In genomic region chr2:142951190-142952007, GRCh38 we compare ENCODE assay signal across 27 cellular contexts.
"Had no signal": no experiment of that assay in that cellular context is flagged by ENCODE, and none has a peak within 500 bp of the region (broad histone marks: within the 10 kb centered on the region; RNA-seq: fewer than 3 reads in every experiment).

No MANE protein-coding gene starts in this region.

- H3K27ac ChIP-seq: esophagus squamous epithelium, gastroesophageal sphincter, lower lobe of right lung, pancreas, prostate gland, suprapubic skin, tibial artery, upper lobe of right lung had no signal

- ATAC-seq: activated CD8-positive, alpha-beta T cell treated with anti-CD3 and anti-CD28 coated beads for 36 hours; activated naive CD8-positive, alpha-beta T cell treated with anti-CD3 and anti-CD28 coated beads, Interleukin-2, amount 50 U/mL, for 24 hours; activated T-cell treated with anti-CD3 and anti-CD28 coated beads, Interleukin-2, amount 50 U/mL, for 4 hours; gastroesophageal sphincter; left colon; lower lobe of right lung; pancreas; upper lobe of right lung; WTC11 had no signal

- H3K27me3 ChIP-seq: esophagus squamous epithelium, gastroesophageal sphincter, pancreas, suprapubic skin, tibial artery, upper lobe of right lung had no signal

- DNase-seq: activated CD4-positive, alpha-beta T cell treated with anti-CD3 and anti-CD28 coated beads, Interleukin-2, amount 50 U/mL, for 1 hour; activated CD8-positive, alpha-beta T cell treated with anti-CD3 and anti-CD28 coated beads for 36 hours; activated naive CD8-positive, alpha-beta T cell treated with anti-CD3 and anti-CD28 coated beads, Interleukin-2, amount 50 U/mL, for 24 hours; activated T-cell treated with anti-CD3 and anti-CD28 coated beads, Interleukin-2, amount 50 U/mL, for 4 hours; dermis blood vessel endothelial cell; effector CD4-positive, alpha-beta T cell; esophagus squamous epithelium; hippocampal formation; kidney; left colon; lower lobe of right lung; naive B cell; pancreas; stimulated activated CD4-positive, alpha-beta T cell treated with anti-CD3 and anti-CD28 coated beads, Interleukin-1b, Interleukin-23, amount 100 ng/mL, for 48 hours; stimulated activated CD4-positive, alpha-beta T cell treated with anti-CD3 and anti-CD28 coated beads, Interleukin-4, amount 100 ng/mL, for 4 hours; stimulated activated CD8-positive, alpha-beta memory T cell treated with anti-CD3 and anti-CD28 coated beads, Interleukin-4, amount 100 ng/mL, for 48 hours; stimulated activated naive CD4-positive, alpha-beta T cell; T-helper 2 cell; tibial artery; upper lobe of right lung had no signal

- H3K4me3 ChIP-seq: esophagus squamous epithelium, gastroesophageal sphincter, lower lobe of right lung, pancreas, prostate gland, smooth muscle cell, suprapubic skin, tibial artery, upper lobe of right lung had no signal

- H3K4me1 ChIP-seq: gastroesophageal sphincter, lower lobe of right lung, pancreas, prostate gland, suprapubic skin, tibial artery, upper lobe of right lung had no signal

- H3K9me3 ChIP-seq: esophagus squamous epithelium, gastroesophageal sphincter, lower lobe of right lung, pancreas, prostate gland, suprapubic skin, upper lobe of right lung had no signal

- H3K36me3 ChIP-seq: esophagus squamous epithelium, gastroesophageal sphincter, lower lobe of right lung, pancreas, prostate gland, suprapubic skin, tibial artery, upper lobe of right lung had no signal

- H3K4me2 ChIP-seq: smooth muscle cell had no signal

- FAIRE-seq: bronchial epithelial cell, colon, kidney, pancreas had no signal
